Comparison of ENCODE assay signal across 35 cellular contexts in genomic region chr9:122426723-122427122, GRCh38. TPM values are rescaled to one million over a fixed set of nuclear protein-coding genes. Genes with fewer than 3 reads are reported as not detected.
"Had no signal": no experiment of that assay in that cellular context is flagged by ENCODE, and none has a peak within 500 bp of the region (broad histone marks: within the 10 kb centered on the region; RNA-seq: fewer than 3 reads in every experiment).

No MANE protein-coding gene starts in this region.

- H3K4me2 ChIP-seq: hepatocyte had no signal

- DNase-seq: cerebellar nuclear complex; colonic mucosa; cortex of kidney; effector CD8-positive, alpha-beta T cell; effector memory CD8-positive, alpha-beta T cell; endodermal cell; erythroblast; esophagus squamous epithelium; foreskin keratinocyte; heart left ventricle; hypothalamus; immature natural killer cell; islet precursor cell; kidney; kidney glomerular epithelial cell; left colon; left lung; lower lobe of right lung; mesenchymal stem cell; mucosa of descending colon; naive B cell had no signal

- H3K9me3 ChIP-seq: colonic mucosa, esophagus squamous epithelium, left lung, lower lobe of right lung, mucosa of descending colon had no signal

- ATAC-seq: effector memory CD8-positive, alpha-beta T cell; esophagus mucosa; foreskin keratinocyte; gastroesophageal sphincter; left colon; left lung; lower lobe of right lung; mucosa of descending colon had no signal

- H3K4me1 ChIP-seq: colonic mucosa, esophagus squamous epithelium, gastroesophageal sphincter, heart left ventricle, left lung, lower lobe of right lung had no signal

- H2AFZ ChIP-seq: hepatocyte had no signal

- H3K4me3 ChIP-seq: colonic mucosa, esophagus squamous epithelium, gastroesophageal sphincter, heart left ventricle, hepatocyte, left lung, lower lobe of right lung, mucosa of descending colon had no signal

- H3K36me3 ChIP-seq: colonic mucosa, esophagus squamous epithelium, gastroesophageal sphincter, heart left ventricle, left lung, lower lobe of right lung had no signal

- H3K79me2 ChIP-seq: hepatocyte had no signal

- H3K27ac ChIP-seq: colonic mucosa, epithelial cell of prostate, esophagus squamous epithelium, foreskin keratinocyte, gastroesophageal sphincter, heart left ventricle, hepatocyte, left lung, lower lobe of right lung had no signal

- H3K27me3 ChIP-seq: colonic mucosa, esophagus squamous epithelium, gastroesophageal sphincter, heart left ventricle, hepatocyte, left lung had no signal

RNA-seq across cellular contexts. Expression of gene OR1J1, which starts 51.0 kb away (rescaled TPM):
- total RNA-seq: chondrocyte, colonic mucosa, dermis microvascular lymphatic vessel endothelial cell, endodermal cell, esophagus mucosa, esophagus squamous epithelium, fibroblast of lung, fibroblast of villous mesenchyme, foreskin keratinocyte, frontal cortex, gastroesophageal sphincter, heart left ventricle, hepatocyte, kidney, left colon, left lung, lower leg skin, lower lobe of right lung, lung microvascular endothelial cell, mesenteric fat pad, mesothelial cell of epicardium, mucosa of descending colon, myocyte had no signal
- polyA plus RNA-seq: fibroblast of lung, foreskin keratinocyte, heart left ventricle, hepatocyte, immature natural killer cell had no signal
